12 cellular contexts compared by ENCODE assay signal in genomic region chr2:57881998-57882884, GRCh38.
DNase-seq lines count a peak whose midpoint lies in the region; ATAC-seq and TF ChIP-seq lines count a peak whose summit lies in the region.
"Had no signal": no experiment of that assay in that cellular context is flagged by ENCODE, and none has a peak within 500 bp of the region (broad histone marks: within the 10 kb centered on the region; RNA-seq: fewer than 3 reads in every experiment).

No MANE protein-coding gene starts in this region.

- POLR2A ChIA-PET in Panc1 (lab: Charles Lee), result no interaction called here

- peaks cover 23% of the 10 kb centered on the region for H3K4me1 ChIP-seq in Panc1 (ENCODE audit: control insufficient read depth, insufficient read depth, low read length)
- no peaks in the 10 kb centered on the region for H3K4me1 ChIP-seq in effector memory CD4-positive, alpha-beta T cell (ENCODE audit: control insufficient read depth, insufficient read depth, low read length, poor library complexity, severe bottlenecking)
- H3K4me1 ChIP-seq: left lung, testis had no signal

- H3K36me3 ChIP-seq in Panc1 (ENCODE audit: control insufficient read depth, insufficient read depth, low read length), result no peaks in the 10 kb centered on the region
- no peaks in the 10 kb centered on the region for H3K36me3 ChIP-seq in effector memory CD4-positive, alpha-beta T cell (ENCODE audit: control insufficient read depth, insufficient read depth, low read length)
- H3K36me3 ChIP-seq: left lung had no signal

- CTCF ChIA-PET in Panc1 (lab: Charles Lee), result no interaction called here

- H3K27ac Mint-ChIP-seq in activated naive CD8-positive, alpha-beta T cell treated with anti-CD3 and anti-CD28 coated beads, Interleukin-2, amount 50 U/mL, for 24 hours, result no peak overlapping the region

- no peaks in the 10 kb centered on the region for H3K36me3 Mint-ChIP-seq in activated naive CD8-positive, alpha-beta T cell treated with anti-CD3 and anti-CD28 coated beads, Interleukin-2, amount 50 U/mL, for 24 hours (ENCODE audit: low read depth)

- DNase-seq in DMS53 (lab: John Stamatoyannopoulos, UW) (peak; percentile 47), DMS53 treated with DMSO at 0.1 percent for 48 hours (lab: John Stamatoyannopoulos, UW; ENCODE audit: unreplicated experiment) (no peak), Panc1 (ENCODE audit: low read depth, low spot score) (peak; percentile 66), fibroblast of peridontal ligament (ENCODE audit: extremely low read depth) (peak; percentile 70), stromal cell of bone marrow (ENCODE audit: low read depth) (peak; percentile 41), NCI-H1436 treated with DMSO at 0.1 percent for 48 hours (lab: John Stamatoyannopoulos, UW) (no peak)
- no peak for DNase-seq in activated naive CD8-positive, alpha-beta T cell treated with anti-CD3 and anti-CD28 coated beads, Interleukin-2, amount 50 U/mL, for 24 hours
- DNase-seq in effector memory CD4-positive, alpha-beta T cell, result no peak
- DNase-seq: 8988T; left lung; stimulated activated CD4-positive, alpha-beta T cell treated with anti-CD3 and anti-CD28 coated beads, Interleukin-12 subunit alpha, Interleukin-12 subunit beta, amount 100 ng/mL, for 4 hours; testis had no signal

- H3K27me3 Mint-ChIP-seq in activated naive CD8-positive, alpha-beta T cell treated with anti-CD3 and anti-CD28 coated beads, Interleukin-2, amount 50 U/mL, for 24 hours, result no peaks in the 10 kb centered on the region

- no peaks in the 10 kb centered on the region for H3K9me3 ChIP-seq in Panc1 (ENCODE audit: control insufficient read depth, insufficient read depth, low read depth, low read length)
- no peaks in the 10 kb centered on the region for H3K9me3 ChIP-seq in effector memory CD4-positive, alpha-beta T cell (ENCODE audit: control insufficient read depth, low read length)
- H3K9me3 ChIP-seq: left lung, testis had no signal

- H3K4me3 ChIP-seq in Panc1 (ENCODE audit: low read depth in 2 of 2, low read length in 2 of 2), result peak overlapping the region; percentile 35 to 45
- no peak overlapping the region for H3K4me3 ChIP-seq in effector memory CD4-positive, alpha-beta T cell (ENCODE audit: insufficient read depth, low read depth, low read length, poor library complexity, severe bottlenecking)
- H3K4me3 ChIP-seq: left lung, testis had no signal

- H3K4me1 Mint-ChIP-seq in activated naive CD8-positive, alpha-beta T cell treated with anti-CD3 and anti-CD28 coated beads, Interleukin-2, amount 50 U/mL, for 24 hours, result no peaks in the 10 kb centered on the region

- H3K4me3 Mint-ChIP-seq in activated naive CD8-positive, alpha-beta T cell treated with anti-CD3 and anti-CD28 coated beads, Interleukin-2, amount 50 U/mL, for 24 hours, result no peak overlapping the region

- no peak for TF ChIP-seq CTCF in Panc1 (IDR thresholded peaks at IDR 0.05)

- no TSS peak for BruUV-seq in Panc1 (replicated peaks; lab: Mats Ljungman, UMichigan)

- peak overlapping the region; percentile 87 for H3K27ac ChIP-seq in Panc1 (ENCODE audit: low read length)
- no peak overlapping the region for H3K27ac ChIP-seq in effector memory CD4-positive, alpha-beta T cell (ENCODE audit: insufficient read depth, low read length, poor library complexity, severe bottlenecking)
- H3K27ac ChIP-seq: left lung, testis had no signal

- no peaks in the 10 kb centered on the region for H3K27me3 ChIP-seq in Panc1 (ENCODE audit: control insufficient read depth, insufficient read depth, low read length)
- H3K27me3 ChIP-seq in effector memory CD4-positive, alpha-beta T cell (replicated peaks; ENCODE audit: control insufficient read depth, insufficient read depth, low read length, poor library complexity, severe bottlenecking), result no peaks in the 10 kb centered on the region
- H3K27me3 ChIP-seq: left lung, testis had no signal

- in situ Hi-C loops in Panc1 (cut with HindIII; ENCODE audit: low pct_unique_long_range_greater_than_20kb, low sequenced_read_pairs), result no loop called here

- peak; percentile 87 for ATAC-seq in Panc1
- no peak for ATAC-seq in activated naive CD8-positive, alpha-beta T cell treated with anti-CD3 and anti-CD28 coated beads, Interleukin-2, amount 50 U/mL, for 24 hours
- ATAC-seq: left lung had no signal

- no peaks in the 10 kb centered on the region for H3K9me3 Mint-ChIP-seq in activated naive CD8-positive, alpha-beta T cell treated with anti-CD3 and anti-CD28 coated beads, Interleukin-2, amount 50 U/mL, for 24 hours

- intact Hi-C loops in Panc1 (cut with micrococcal nuclease; ENCODE audit: unreplicated experiment), result no loop called here

Comparison
In these comparisons a context has a peak if more than half of its experiments do, and no peak if none do; other contexts are left out.
1. DNase-seq: peak in DMS53 (single experiment), Panc1 (single experiment), fibroblast of peridontal ligament (single experiment) and stromal cell of bone marrow (single experiment); none in DMS53 treated with DMSO at 0.1 percent for 48 hours (single experiment), activated naive CD8-positive, alpha-beta T cell treated with anti-CD3 and anti-CD28 coated beads, Interleukin-2, amount 50 U/mL, for 24 hours (single experiment), effector memory CD4-positive, alpha-beta T cell (0 of 3) and NCI-H1436 treated with DMSO at 0.1 percent for 48 hours (single experiment).